8 cellular contexts compared by ENCODE assay signal in genomic region chr11:65496304-65497140, GRCh38. TPM values are rescaled to one million over a fixed set of nuclear protein-coding genes. Genes with fewer than 3 reads are reported as not detected.
DNase-seq lines count a peak whose midpoint lies in the region; ATAC-seq and TF ChIP-seq lines count a peak whose summit lies in the region.

No MANE protein-coding gene starts in this region.

- ATAC-seq in HG03095 (IDR thresholded peaks at IDR 0.05; ENCODE audit: unreplicated experiment) = peak; percentile 2
- ATAC-seq in GM18868 (IDR thresholded peaks at IDR 0.05; ENCODE audit: unreplicated experiment) = no peak
- no peak for ATAC-seq in GM21737 (IDR thresholded peaks at IDR 0.05; ENCODE audit: unreplicated experiment)

- H3K36me3 ChIP-seq in ES-I3 (ENCODE audit: insufficient read depth, low read length) (peaks cover 17% of the 10 kb centered on the region), WERI-Rb-1 (peaks cover 26% of the 10 kb centered on the region), left ventricle myocardium inferior (peaks cover 13% of the 10 kb centered on the region), skeletal muscle tissue (ENCODE audit: control insufficient read depth in 3 of 3, insufficient read depth in 3 of 3, low read length in 3 of 3) (peaks cover 12 to 16% (median 13%) of the 10 kb centered on the region in 3 donors)

- H3K27ac ChIP-seq in WERI-Rb-1 (peak overlapping the region; percentile 97), left ventricle myocardium inferior (replicated peaks) (peak overlapping the region; percentile 99), skeletal muscle tissue (ENCODE audit: low read depth, low read length) (peak overlapping the region; percentile 100)

- H3K4me1 ChIP-seq in ES-I3 (ENCODE audit: insufficient read depth, low read length) (peaks cover 35% of the 10 kb centered on the region), left ventricle myocardium inferior (peaks cover 71% of the 10 kb centered on the region), skeletal muscle tissue (ENCODE audit: control insufficient read depth in 3 of 3, insufficient read depth in 3 of 3, low read length in 3 of 3) (peaks cover 52 to 62% (median 53%) of the 10 kb centered on the region in 3 donors)

- H3K9me3 ChIP-seq in ES-I3 (ENCODE audit: control insufficient read depth, insufficient read depth, low read length) (no peaks in the 10 kb centered on the region; the same call in 1 of the 2 replicates), WERI-Rb-1 (ENCODE audit: severe bottlenecking) (no peaks in the 10 kb centered on the region), left ventricle myocardium inferior (replicated peaks) (no peaks in the 10 kb centered on the region), skeletal muscle tissue (ENCODE audit: control insufficient read depth in 3 of 3, low read length in 3 of 3) (no peaks in the 10 kb centered on the region)

- DNase-seq in WERI-Rb-1 (peak; percentile 56), left ventricle myocardium inferior (no peak), HuH-7.5 (ENCODE audit: low spot score) (no peak)

- no peak for TF ChIP-seq CTCF in WERI-Rb-1 (IDR thresholded peaks at IDR 0.05; ENCODE audit: low read depth, low read length)
- TF ChIP-seq CTCF in left ventricle myocardium inferior (IDR thresholded peaks at IDR 0.05; ENCODE audit: borderline replicate concordance) = no peak

- H3K4me3 ChIP-seq in WERI-Rb-1 (ENCODE audit: low read depth, low read length) = peak overlapping the region; percentile 57
- peak overlapping the region; percentile 89 for H3K4me3 ChIP-seq in left ventricle myocardium inferior
- peak overlapping the region; percentile 59 to 74 (median 60) for H3K4me3 ChIP-seq in skeletal muscle tissue (ENCODE audit: low read length in 3 of 3)

- intact Hi-C loops in left ventricle myocardium inferior (cut with micrococcal nuclease) = no loop called here

- H3K27me3 ChIP-seq in WERI-Rb-1 (ENCODE audit: insufficient read depth, low read depth, severe bottlenecking) (no peaks in the 10 kb centered on the region), left ventricle myocardium inferior (ENCODE audit: low read depth) (no peaks in the 10 kb centered on the region), skeletal muscle tissue (ENCODE audit: control insufficient read depth in 3 of 3, insufficient read depth in 3 of 3, low read length in 3 of 3) (no peaks in the 10 kb centered on the region)

- peak overlapping the region; percentile 36 for H3K9ac ChIP-seq in ES-I3 (ENCODE audit: low read depth, low read length)
- H3K9ac ChIP-seq in skeletal muscle tissue (ENCODE audit: low read depth in 1 of 3, low read length in 3 of 3) = peak overlapping the region; percentile 85 to 96 (median 88)

RNA-seq across cellular contexts. Expression of gene MALAT1, which starts 2.3 kb away (rescaled TPM):
- total RNA-seq in left ventricle myocardium inferior = 6,576 TPM
- 7,794 TPM for total RNA-seq in skeletal muscle tissue

RNA-seq across cellular contexts. Expression of gene SCYL1, which starts 28.4 kb away (rescaled TPM):
- total RNA-seq in left ventricle myocardium inferior (60.2 TPM), skeletal muscle tissue (36.0 TPM)
